In genomic region chr5:151924564-151925395, GRCh38 we compare ENCODE assay signal across 8 cellular contexts. TPM values are rescaled to one million over a fixed set of nuclear protein-coding genes. Genes with fewer than 3 reads are reported as not detected.
DNase-seq lines count a peak whose midpoint lies in the region; ATAC-seq and TF ChIP-seq lines count a peak whose summit lies in the region.

Gene GLRA1 (minus strand): TSS chr5:151924851. CDS start chr5:151924549, 302 bp downstream.

- peaks cover 13% of the 10 kb centered on the region for H3K27me3 ChIP-seq in CD4-positive, alpha-beta T cell (ENCODE audit: control insufficient read depth, insufficient read depth, low read length)
- no peaks in the 10 kb centered on the region for H3K27me3 ChIP-seq in lung (ENCODE audit: control insufficient read depth, insufficient read depth)

- POLR2A ChIA-PET in CD4-positive, alpha-beta T cell (lab: Charles Lee), result interaction anchor here (0.6 to 1.2 kb wide), 2 partner anchors 8 to 102 kb away, joined by 3 read pairs; no protein-coding TSS in a partner anchor
- POLR2A ChIA-PET in WTC11 (lab: Charles Lee), result interaction anchor here (0.7 kb wide), 1 partner anchor 436 kb away, joined by 5 read pairs; no protein-coding TSS in a partner anchor

- H3K36me3 ChIP-seq in lung (ENCODE audit: control insufficient read depth in 2 of 2, insufficient read depth in 2 of 2, low read length in 2 of 2), result no peaks in the 10 kb centered on the region

- H3K27ac ChIP-seq in CD4-positive, alpha-beta T cell (ENCODE audit: low read depth, low read length), result no peak within 1 kb of the TSS
- no peak within 1 kb of the TSS for H3K27ac ChIP-seq in lung (ENCODE audit: low read depth in 1 of 2, low read length in 1 of 2)

- no peaks in the 10 kb centered on the region for H3K36me3 Mint-ChIP-seq in CD4-positive, alpha-beta T cell (ENCODE audit: low read depth)
- H3K36me3 Mint-ChIP-seq in WTC11, result no peaks in the 10 kb centered on the region

- no peak within 1 kb of the TSS for H3K27ac Mint-ChIP-seq in CD4-positive, alpha-beta T cell
- H3K27ac Mint-ChIP-seq in WTC11, result no peak within 1 kb of the TSS

- H3K4me1 ChIP-seq in lung (ENCODE audit: control insufficient read depth in 2 of 2, insufficient read depth in 2 of 2, low read length in 2 of 2), result no peaks in the 10 kb centered on the region

- ATAC-seq in CD4-positive, alpha-beta T cell (ENCODE audit: poor library complexity), result peak; percentile 62
- ATAC-seq in WTC11 (peak; percentile 82), lung (ENCODE audit: insufficient read depth, low FRiP score) (peak; percentile 62), GM18868 (IDR thresholded peaks at IDR 0.05; ENCODE audit: unreplicated experiment) (no peak)
- ATAC-seq in stimulated activated naive CD8-positive, alpha-beta T cell treated with anti-CD3 and anti-CD28 coated beads, Interleukin-15, Interleukin-2, amounts not matched to agents 100 U/mL and 50 U/mL, for 24 hours, result no peak

- H3K4me3 Mint-ChIP-seq in CD4-positive, alpha-beta T cell, result no peak within 1 kb of the TSS
- peak within 1 kb of the TSS; percentile 47 for H3K4me3 Mint-ChIP-seq in WTC11

- H3K4me1 Mint-ChIP-seq in CD4-positive, alpha-beta T cell (ENCODE audit: low read depth), result no peaks in the 10 kb centered on the region
- peaks cover 15% of the 10 kb centered on the region for H3K4me1 Mint-ChIP-seq in WTC11

- peak; percentile 4 to 56 (median 39) for DNase-seq in CD4-positive, alpha-beta T cell
- DNase-seq in HuH-7 (ENCODE audit: low spot score) (peak; percentile 52), WTC11 (ENCODE audit: low spot score) (peak; percentile 85), ecto neural progenitor cell (ENCODE audit: low spot score) (peak; percentile 90), lung (ENCODE audit: low spot score) (peak; percentile 36), NCI-H2171 (lab: John Stamatoyannopoulos, UW) (no peak)
- peak; percentile 65 for DNase-seq in stimulated activated naive CD8-positive, alpha-beta T cell treated with anti-CD3 and anti-CD28 coated beads, Interleukin-15, Interleukin-2, amounts not matched to agents 100 U/mL and 50 U/mL, for 24 hours

- no peak for TF ChIP-seq CTCF in CD4-positive, alpha-beta T cell (IDR thresholded peaks at IDR 0.05)
- TF ChIP-seq CTCF in WTC11 (IDR thresholded peaks at IDR 0.05), result no peak
- TF ChIP-seq CTCF in lung (IDR thresholded peaks at IDR 0.05; ENCODE audit: control extremely low read depth, extremely low read depth), result no peak

- CTCF ChIA-PET in CD4-positive, alpha-beta T cell (lab: Charles Lee), result no interaction called here
- CTCF ChIA-PET in WTC11 (lab: Charles Lee), result interaction anchor here (0.6 to 2.3 kb wide), 13 partner anchors 11 to 460 kb away, joined by 3 to 24 read pairs (median 3); no protein-coding TSS in a partner anchor

- no peaks in the 10 kb centered on the region for H3K9me3 ChIP-seq in CD4-positive, alpha-beta T cell (ENCODE audit: control insufficient read depth, low read length)
- no peaks in the 10 kb centered on the region for H3K9me3 ChIP-seq in lung (ENCODE audit: control insufficient read depth in 2 of 2, insufficient read depth in 1 of 2, low read length in 1 of 2)

- WGBS in lung, 2 donors, result 7 to 9% methylated on average over 48 of the region's 48 CpGs

- H3K27me3 Mint-ChIP-seq in CD4-positive, alpha-beta T cell, result peaks cover 55% of the 10 kb centered on the region
- H3K27me3 Mint-ChIP-seq in WTC11 (ENCODE audit: low read depth), result peaks cover 69% of the 10 kb centered on the region

- H3K4me3 ChIP-seq in lung, result no peak within 1 kb of the TSS

- intact Hi-C loops in CD4-positive, alpha-beta T cell (cut with DNase I, micrococcal nuclease), result no loop called here

- H3K9me3 Mint-ChIP-seq in CD4-positive, alpha-beta T cell, result peaks cover 5% of the 10 kb centered on the region
- peaks cover 3% of the 10 kb centered on the region; the same call in 1 of the 2 replicates for H3K9me3 Mint-ChIP-seq in WTC11

TF ChIP-seq in WTC11, 78 proteins besides CTCF, POLR2A, EP300 and RAD21 (continues in another document):
- TF ChIP-seq IRF1 (CRISPR knock-in tag; IDR thresholded peaks at IDR 0.05) (peak; percentile 98), GTF2I (CRISPR knock-in tag; conservative IDR thresholded peaks at IDR 0.05) (no peak), CREM (CRISPR knock-in tag; IDR thresholded peaks at IDR 0.05) (peak; percentile 95), TCF7 (CRISPR knock-in tag; IDR thresholded peaks at IDR 0.05; ENCODE audit: low read depth) (peak; percentile 99), PREB (CRISPR knock-in tag; IDR thresholded peaks at IDR 0.05; ENCODE audit: borderline replicate concordance) (peak; percentile 98), FOXK1 (CRISPR knock-in tag; IDR thresholded peaks at IDR 0.05) (peak; percentile 99), ZNF281 (CRISPR knock-in tag; IDR thresholded peaks at IDR 0.05) (peak; percentile 99), ATF2 (CRISPR knock-in tag; IDR thresholded peaks at IDR 0.05; ENCODE audit: borderline replicate concordance, low read depth) (peak; percentile 91), ETV6 (CRISPR knock-in tag; IDR thresholded peaks at IDR 0.05) (peak; percentile 99), RELA (CRISPR knock-in tag; IDR thresholded peaks at IDR 0.05; ENCODE audit: borderline replicate concordance) (peak; percentile 99), ZNF671 (CRISPR knock-in tag; IDR thresholded peaks at IDR 0.05) (no peak), E2F5 (CRISPR knock-in tag; IDR thresholded peaks at IDR 0.05) (peak; percentile 94), HMGXB4 (CRISPR knock-in tag; IDR thresholded peaks at IDR 0.05) (peak; percentile 79; the same call in 1 of the 2 replicates)

RNA-seq across cellular contexts. Expression of gene GLRA1, which starts in this region (rescaled TPM):
- total RNA-seq in CD4-positive, alpha-beta T cell, result not detected
- total RNA-seq in WTC11 (2021), result not detected in 3 replicates
- total RNA-seq in lung, result not detected
- polyA plus RNA-seq in lung, result not detected

Comparison
In these comparisons a context has a peak if more than half of its experiments do, and no peak if none do; other contexts are left out.
1. Peak in DNase-seq and ATAC-seq in CD4-positive, alpha-beta T cell; RNA of the gene not detected or under 1 TPM.
2. Peak in DNase-seq and ATAC-seq in WTC11; RNA of the gene not detected or under 1 TPM.
3. Peak in DNase-seq and ATAC-seq in lung; RNA of the gene not detected or under 1 TPM.